Comparison of ENCODE assay signal across 13 cellular contexts in genomic region chr11:127056338-127056971, GRCh38. TPM values are rescaled to one million over a fixed set of nuclear protein-coding genes. Genes with fewer than 3 reads are reported as not detected.
A peak's percentile ranks its signal among the peaks of the same experiment; 100 is the strongest.
DNase-seq lines count a peak whose midpoint lies in the region; ATAC-seq and TF ChIP-seq lines count a peak whose summit lies in the region.
"Had no signal": no experiment of that assay in that cellular context is flagged by ENCODE, and none has a peak within 500 bp of the region (broad histone marks: within the 10 kb centered on the region; RNA-seq: fewer than 3 reads in every experiment).

No MANE protein-coding gene starts in this region.

- H3K36me3 ChIP-seq in BE2C (no peaks in the 10 kb centered on the region), MG63 (no peaks in the 10 kb centered on the region), psoas muscle (ENCODE audit: insufficient read depth in 1 of 2, low read depth in 1 of 2) (no peaks in the 10 kb centered on the region)

- H3K4me3 ChIP-seq in BE2C (ENCODE audit: low read depth, low read length) (no peak overlapping the region), MG63 (no peak overlapping the region), foreskin fibroblast (ENCODE audit: low read depth in 1 of 2, low read length in 2 of 2) (no peak overlapping the region), psoas muscle (no peak overlapping the region)
- H3K4me3 ChIP-seq: smooth muscle cell had no signal

- ATAC-seq in GM18861 (IDR thresholded peaks at IDR 0.05; ENCODE audit: unreplicated experiment) (peak; percentile 56), HG02973 (IDR thresholded peaks at IDR 0.05; ENCODE audit: unreplicated experiment) (no peak), psoas muscle (no peak)

- intact Hi-C loops in psoas muscle (cut with DNase I) = no loop called here

- DNase-seq in BE2C (peak; percentile 21), MG63 (peak; percentile 12), foreskin fibroblast (peak; percentile 10 to 25), psoas muscle (no peak), NK-92 (lab: John Stamatoyannopoulos, UW; ENCODE audit: unreplicated experiment) (no peak)
- DNase-seq: activated CD4-positive, CD25-positive, alpha-beta regulatory T cell treated with anti-CD3 and anti-CD28 coated beads, Interleukin-2, amount 50 U/mL, for 72 hours; MV-4-11; NK-92 treated with Interleukin-12 subunit alpha and Interleukin-12 subunit beta, amount 100 ng/mL, for 24 hours had no signal

- H3K9me3 ChIP-seq in BE2C (no peaks in the 10 kb centered on the region), MG63 (no peaks in the 10 kb centered on the region), psoas muscle (no peaks in the 10 kb centered on the region)

- 69 to 74% (median 73%) methylated on average over 6 of the region's 6 CpGs for WGBS in psoas muscle, 3 donors

- TF ChIP-seq CTCF in BE2C (IDR thresholded peaks at IDR 0.05; ENCODE audit: low read depth, low read length) (no peak), foreskin fibroblast (IDR thresholded peaks at IDR 0.05; ENCODE audit: low read depth, low read length) (no peak), psoas muscle (IDR thresholded peaks at IDR 0.05) (no peak)

- H3K4me1 ChIP-seq in BE2C = no peaks in the 10 kb centered on the region
- H3K4me1 ChIP-seq in psoas muscle = no peaks in the 10 kb centered on the region

- no peak overlapping the region for H3K27ac ChIP-seq in psoas muscle
- H3K27ac ChIP-seq: epithelial cell of prostate had no signal

- H3K27me3 ChIP-seq in BE2C (no peaks in the 10 kb centered on the region), MG63 (no peaks in the 10 kb centered on the region), psoas muscle (ENCODE audit: insufficient read depth in 3 of 3, low read length in 2 of 3) (no peaks in the 10 kb centered on the region)

RNA-seq across cellular contexts. Expression of gene KIRREL3, which starts 55.9 kb away (rescaled TPM):
- not detected for polyA plus RNA-seq in BE2C (2012; ENCODE audit: insufficient read depth, insufficient read length, low read depth)
- total RNA-seq in MG63 (2014; rRNA removed; shearing (Covaris generic); ENCODE audit: low replicate concordance) = 2.8 and 11.7 TPM in 2 replicates
- not detected for total RNA-seq in psoas muscle
- polyA plus RNA-seq in psoas muscle = under 1 TPM in 1 of 3 donors, not detected in 2; 0.04 TPM
- total RNA-seq: smooth muscle cell had no signal
- polyA plus RNA-seq: CD14-positive monocyte had no signal

Comparison
In these comparisons a context has a peak if more than half of its experiments do, and no peak if none do; other contexts are left out.
1. DNase-seq: peak in BE2C (single experiment), MG63 (single experiment) and foreskin fibroblast (2 of 2); none in psoas muscle (0 of 2) and NK-92 (single experiment).